In genomic region chr12:96436366-96437295, GRCh38 we compare ENCODE assay signal across 24 cellular contexts. TPM values are rescaled to one million over a fixed set of nuclear protein-coding genes. Genes with fewer than 3 reads are reported as not detected.
DNase-seq lines count a peak whose midpoint lies in the region; ATAC-seq and TF ChIP-seq lines count a peak whose summit lies in the region.
"Had no signal": no experiment of that assay in that cellular context is flagged by ENCODE, and none has a peak within 500 bp of the region (broad histone marks: within the 10 kb centered on the region; RNA-seq: fewer than 3 reads in every experiment).

No MANE protein-coding gene starts in this region.

- H3K36me3 Mint-ChIP-seq in CD4-positive, CD25-positive, alpha-beta regulatory T cell, result no peaks in the 10 kb centered on the region
- peaks cover 0 to 11% (median 0%) of the 10 kb centered on the region in 5 donors for H3K36me3 Mint-ChIP-seq in naive thymus-derived CD4-positive, alpha-beta T cell
- H3K36me3 Mint-ChIP-seq in WTC11, result no peaks in the 10 kb centered on the region

- no peaks in the 10 kb centered on the region for H3K9me3 ChIP-seq in CD4-positive, CD25-positive, alpha-beta regulatory T cell (ENCODE audit: control insufficient read depth in 2 of 2, low read length in 2 of 2)
- H3K9me3 ChIP-seq in HEK293 (ENCODE audit: control insufficient read depth, insufficient read depth, low read depth, low read length) (no peaks in the 10 kb centered on the region), psoas muscle (no peaks in the 10 kb centered on the region)
- no peaks in the 10 kb centered on the region for H3K9me3 ChIP-seq in naive thymus-derived CD4-positive, alpha-beta T cell (ENCODE audit: control insufficient read depth in 2 of 3, low read length in 3 of 3)
- H3K9me3 ChIP-seq: pancreas, sigmoid colon, suprapubic skin, uterus had no signal

- H3K27me3 ChIP-seq in CD4-positive, CD25-positive, alpha-beta regulatory T cell (ENCODE audit: control insufficient read depth, insufficient read depth, low read length), result no peaks in the 10 kb centered on the region
- H3K27me3 ChIP-seq in naive thymus-derived CD4-positive, alpha-beta T cell (ENCODE audit: control insufficient read depth in 2 of 2, insufficient read depth in 2 of 2, low read length in 2 of 2), result no peaks in the 10 kb centered on the region
- H3K27me3 ChIP-seq in psoas muscle (ENCODE audit: insufficient read depth in 3 of 3, low read length in 2 of 3), result no peaks in the 10 kb centered on the region
- H3K27me3 ChIP-seq: BLaER1 treated with 17β-estradiol and CSF1 and Interleukin-3, amounts not matched to agents 10 nM and 100 nM; pancreas; sigmoid colon; suprapubic skin; uterus had no signal

- H3K4me3 ChIP-seq in CD4-positive, CD25-positive, alpha-beta regulatory T cell (ENCODE audit: low read depth, low read length), result no peak overlapping the region
- H3K4me3 ChIP-seq in HEK293 (ENCODE audit: low read depth, low read length) (no peak overlapping the region), psoas muscle (no peak overlapping the region)
- H3K4me3 ChIP-seq in naive thymus-derived CD4-positive, alpha-beta T cell (ENCODE audit: low read length), result no peak overlapping the region
- H3K4me3 ChIP-seq: pancreas, sigmoid colon, suprapubic skin, uterus had no signal

- no peak overlapping the region for H3K27ac ChIP-seq in CD4-positive, CD25-positive, alpha-beta regulatory T cell (ENCODE audit: insufficient read depth, low read length, poor library complexity, severe bottlenecking)
- no peak overlapping the region for H3K27ac ChIP-seq in HEK293 (ENCODE audit: extremely low read depth, low read depth, low read length)
- H3K27ac ChIP-seq in naive thymus-derived CD4-positive, alpha-beta T cell (ENCODE audit: low read depth, low read length), result no peak overlapping the region
- no peak overlapping the region for H3K27ac ChIP-seq in psoas muscle
- H3K27ac ChIP-seq: pancreas, RWPE1, sigmoid colon, suprapubic skin had no signal

- POLR2A ChIA-PET in HEK293 (lab: Yijun Ruan, JAX), result interaction anchor here (0.6 kb wide), 1 partner anchor 30 kb away, joined by 5 read pairs; no protein-coding TSS in a partner anchor
- POLR2A ChIA-PET in naive thymus-derived CD4-positive, alpha-beta T cell (lab: Charles Lee), result interaction anchor here (2.2 kb wide), 1 partner anchor 10 kb away, joined by 13 read pairs; no protein-coding TSS in a partner anchor
- POLR2A ChIA-PET in WTC11 (lab: Charles Lee), result no interaction called here

- no peaks in the 10 kb centered on the region for H3K36me3 ChIP-seq in CD4-positive, CD25-positive, alpha-beta regulatory T cell (ENCODE audit: control insufficient read depth, insufficient read depth, low read length)
- H3K36me3 ChIP-seq in HEK293 (ENCODE audit: control insufficient read depth in 2 of 2, insufficient read depth in 1 of 2, low read length in 2 of 2) (no peaks in the 10 kb centered on the region), psoas muscle (ENCODE audit: insufficient read depth in 1 of 2, low read depth in 1 of 2) (no peaks in the 10 kb centered on the region)
- H3K36me3 ChIP-seq in naive thymus-derived CD4-positive, alpha-beta T cell (ENCODE audit: control insufficient read depth in 2 of 3, insufficient read depth in 3 of 3, low read length in 3 of 3), result no peaks in the 10 kb centered on the region
- H3K36me3 ChIP-seq: BLaER1 treated with 17β-estradiol and CSF1 and Interleukin-3, amounts not matched to agents 10 nM and 100 nM; pancreas; sigmoid colon; suprapubic skin; uterus had no signal

- peaks cover 0 to 4% (median 0%) of the 10 kb centered on the region in 7 donors for H3K9me3 Mint-ChIP-seq in CD4-positive, CD25-positive, alpha-beta regulatory T cell
- H3K9me3 Mint-ChIP-seq in naive thymus-derived CD4-positive, alpha-beta T cell, result peaks cover 0 to 6% (median 0%) of the 10 kb centered on the region in 11 donors
- H3K9me3 Mint-ChIP-seq in WTC11, result no peaks in the 10 kb centered on the region

- peak overlapping the region in 2 of 3 donors; percentile 78 to 88 for H3K27ac Mint-ChIP-seq in CD4-positive, CD25-positive, alpha-beta regulatory T cell
- peak overlapping the region in 7 of 9 donors; percentile 20 to 93 (median 80) for H3K27ac Mint-ChIP-seq in naive thymus-derived CD4-positive, alpha-beta T cell
- H3K27ac Mint-ChIP-seq in WTC11, result no peak overlapping the region

- H3K4me3 Mint-ChIP-seq in CD4-positive, CD25-positive, alpha-beta regulatory T cell, result peak overlapping the region in 1 of 4 donors; percentile 1
- H3K4me3 Mint-ChIP-seq in naive thymus-derived CD4-positive, alpha-beta T cell, result peak overlapping the region in 2 of 10 donors; percentile 14 to 32
- H3K4me3 Mint-ChIP-seq in WTC11, result no peak overlapping the region
- H3K4me3 Mint-ChIP-seq: activated naive CD4-positive, alpha-beta T cell treated with anti-CD3 and anti-CD28 coated beads for 36 hours had no signal

- H3K4me1 ChIP-seq in CD4-positive, CD25-positive, alpha-beta regulatory T cell (ENCODE audit: control insufficient read depth, insufficient read depth, low read length, poor library complexity, severe bottlenecking), result peaks cover 15% of the 10 kb centered on the region
- H3K4me1 ChIP-seq in HEK293 (ENCODE audit: control insufficient read depth, insufficient read depth, low read length) (no peaks in the 10 kb centered on the region), psoas muscle (no peaks in the 10 kb centered on the region)
- peaks cover 16 to 20% of the 10 kb centered on the region in 2 donors for H3K4me1 ChIP-seq in naive thymus-derived CD4-positive, alpha-beta T cell (ENCODE audit: control insufficient read depth in 2 of 2, insufficient read depth in 2 of 2, low read length in 2 of 2)
- H3K4me1 ChIP-seq: pancreas, sigmoid colon, suprapubic skin, uterus had no signal

- no peak for TF ChIP-seq CTCF in HEK293 (tag by site-specific recombination; IDR thresholded peaks at IDR 0.05)
- TF ChIP-seq CTCF in WTC11 (IDR thresholded peaks at IDR 0.05), result no peak
- TF ChIP-seq CTCF in psoas muscle (IDR thresholded peaks at IDR 0.05), result no peak

- DNase-seq in CD4-positive, CD25-positive, alpha-beta regulatory T cell, result no peak
- DNase-seq in dermis blood vessel endothelial cell, result peak; percentile 93
- DNase-seq in naive thymus-derived CD4-positive, alpha-beta T cell, result no peak
- DNase-seq in C1 segment of cervical spinal cord (lab: John Stamatoyannopoulos, UW), result no peak
- no peak for DNase-seq in activated naive CD4-positive, alpha-beta T cell (lab: John Stamatoyannopoulos, UW)
- DNase-seq in WTC11 (ENCODE audit: low spot score), result no peak
- DNase-seq in psoas muscle, result no peak
- DNase-seq: activated naive CD4-positive, alpha-beta T cell treated with anti-CD3 and anti-CD28 coated beads for 36 hours; activated T-cell treated with anti-CD3 and anti-CD28 coated beads, Interleukin-2, amount 50 U/mL, for 48 hours; DMS 273 treated with DMSO at 0.1 percent for 48 hours; effector CD8-positive, alpha-beta T cell; H7; kidney; mesenchymal stem cell; NCI-H1436 treated with DMSO at 0.1 percent for 48 hours; NCI-H526; pancreas; sigmoid colon; uterus had no signal

- WGBS in psoas muscle, 3 donors, result 73 to 76% (median 75%) methylated on average over 8 of the region's 8 CpGs

- peaks cover 6 to 45% (median 17%) of the 10 kb centered on the region in 4 donors for H3K4me1 Mint-ChIP-seq in CD4-positive, CD25-positive, alpha-beta regulatory T cell
- peaks cover 20 to 43% (median 34%) of the 10 kb centered on the region in 7 donors for H3K4me1 Mint-ChIP-seq in naive thymus-derived CD4-positive, alpha-beta T cell
- no peaks in the 10 kb centered on the region for H3K4me1 Mint-ChIP-seq in WTC11

- intact Hi-C loops in naive thymus-derived CD4-positive, alpha-beta T cell (cut with micrococcal nuclease), result no loop called here
- intact Hi-C loops in psoas muscle (cut with DNase I), result no loop called here

- ATAC-seq in CD4-positive, CD25-positive, alpha-beta regulatory T cell (ENCODE audit: low read depth in 2 of 2), result no peak
- no peak for ATAC-seq in naive thymus-derived CD4-positive, alpha-beta T cell
- ATAC-seq in WTC11 (no peak), psoas muscle (no peak)
- ATAC-seq: esophagus mucosa, pancreas had no signal

- H3K27me3 Mint-ChIP-seq in CD4-positive, CD25-positive, alpha-beta regulatory T cell, result no peaks in the 10 kb centered on the region
- H3K27me3 Mint-ChIP-seq in naive thymus-derived CD4-positive, alpha-beta T cell, result no peaks in the 10 kb centered on the region
- no peaks in the 10 kb centered on the region for H3K27me3 Mint-ChIP-seq in WTC11 (ENCODE audit: low read depth)

- CTCF ChIA-PET in HEK293 (lab: Yijun Ruan, JAX) (interaction anchor here (0.5 to 0.6 kb wide), 2 partner anchors 35 to 326 kb away, joined by 3 read pairs; no protein-coding TSS in a partner anchor), WTC11 (lab: Charles Lee) (no interaction called here)
- CTCF ChIA-PET in naive thymus-derived CD4-positive, alpha-beta T cell (lab: Charles Lee), result interaction anchor here (0.5 to 1.3 kb wide), 4 partner anchors 14 to 121 kb away, joined by 3 to 6 read pairs (median 4); no protein-coding TSS in a partner anchor

TF ChIP-seq in HEK293, 187 proteins besides CTCF, POLR2A, EP300 and RAD21 (continues in another document):
- no peak for TF ChIP-seq ZNF404 (tag by site-specific recombination; IDR thresholded peaks at IDR 0.05)

TF ChIP-seq in WTC11, 78 proteins besides CTCF, POLR2A, EP300 and RAD21 (continues in another document):
- TF ChIP-seq EMX1 (CRISPR knock-in tag; IDR thresholded peaks at IDR 0.05), result no peak
- TF ChIP-seq HMGA2 (CRISPR knock-in tag; IDR thresholded peaks at IDR 0.05), result no peak

RNA-seq across cellular contexts. Expression of gene CDK17, which starts 36.4 kb away (rescaled TPM):
- 120 TPM for total RNA-seq in CD4-positive, CD25-positive, alpha-beta regulatory T cell
- polyA plus RNA-seq in CD4-positive, CD25-positive, alpha-beta regulatory T cell, result 10 to 100 TPM; 21.6 to 33.5 (median 24.6) TPM
- 182 and 232 TPM in 2 replicates for total RNA-seq in dermis blood vessel endothelial cell
- total RNA-seq in naive thymus-derived CD4-positive, alpha-beta T cell, result 100 to 1,000 TPM in 2 of 5 experiments, 10 to 100 TPM in 3; 39.7 to 112 (median 67.9) TPM
- 10 to 100 TPM; 30.0 to 50.8 TPM for polyA plus RNA-seq in naive thymus-derived CD4-positive, alpha-beta T cell
- 18.7 to 20.0 TPM (median 19.4 TPM) in 3 replicates for total RNA-seq in WTC11 (2021)
- total RNA-seq in psoas muscle, result 10 to 100 TPM; 13.3 to 21.4 (median 16.1) TPM
- polyA plus RNA-seq in psoas muscle, result 10 to 100 TPM in 1 of 3 donors, 1 to 10 TPM in 2; 7.2 to 10.2 (median 8.8) TPM

RNA-seq across cellular contexts. Expression of gene CFAP54, which starts 52.7 kb away (rescaled TPM):
- 0.27 TPM for total RNA-seq in CD4-positive, CD25-positive, alpha-beta regulatory T cell
- under 1 TPM in 2 of 4 donors, not detected in 2; 0.07 to 0.32 TPM for polyA plus RNA-seq in CD4-positive, CD25-positive, alpha-beta regulatory T cell
- total RNA-seq in dermis blood vessel endothelial cell (8.3 and 13.1 TPM in 2 replicates), WTC11 (2021) (0.09 to 0.34 TPM (median 0.32 TPM) in 3 replicates), psoas muscle (under 1 TPM in 2 of 4 donors, not detected in 2; 0.13 to 0.14 TPM)
- total RNA-seq in naive thymus-derived CD4-positive, alpha-beta T cell, result under 1 TPM; 0.22 to 0.93 (median 0.30) TPM
- polyA plus RNA-seq in naive thymus-derived CD4-positive, alpha-beta T cell, result under 1 TPM in 1 of 2 donors, not detected in 1; 0.07 TPM
- polyA plus RNA-seq in psoas muscle, result under 1 TPM in 2 of 3 donors, not detected in 1; 0.03 to 0.04 TPM
- total RNA-seq: H7 had no signal
